In genomic region chr10:18582803-18583202, GRCh38 we compare ENCODE assay signal across 13 cellular contexts.
A peak's percentile ranks its signal among the peaks of the same experiment; 100 is the strongest.
DNase-seq lines count a peak whose midpoint lies in the region; ATAC-seq, FAIRE-seq and TF ChIP-seq lines count a peak whose summit lies in the region.
"Had no signal": no experiment of that assay in that cellular context is flagged by ENCODE, and none has a peak within 500 bp of the region (broad histone marks: within the 10 kb centered on the region; RNA-seq: fewer than 3 reads in every experiment).

No MANE protein-coding gene starts in this region.

- POLR2A ChIA-PET in HepG2 (lab: Yijun Ruan, JAX) = no interaction called here

- no peaks in the 10 kb centered on the region for H3K27me3 Mint-ChIP-seq in endodermal cell (ENCODE audit: insufficient read depth)
- H3K27me3 Mint-ChIP-seq: IgD-negative memory B cell had no signal

- no peak for TF ChIP-seq POLR2A in HepG2 (IDR thresholded peaks at IDR 0.05; ENCODE audit: insufficient read depth in 1 of 2, low read depth in 2 of 2, low read length in 2 of 2)

- TF ChIP-seq CTCF in GM12865 (IDR thresholded peaks at IDR 0.05; ENCODE audit: insufficient read depth, low read depth, low read length, missing control alignments) (no peak), fibroblast of the aortic adventitia (IDR thresholded peaks at IDR 0.05; ENCODE audit: insufficient read depth, low read length) (no peak), HepG2 (CRISPR knock-in tag; IDR thresholded peaks at IDR 0.05) (no peak), endodermal cell (conservative IDR thresholded peaks at IDR 0.05) (no peak)

- CTCF ChIA-PET in HepG2 (lab: Yijun Ruan, JAX; ENCODE audit: low intra/inter-chr PET ratio, low total read pairs) = no interaction called here

- H3K27me3 ChIP-seq in HepG2 (ENCODE audit: control insufficient read depth in 1 of 2, insufficient read depth in 2 of 2, low read length in 2 of 2) = no peaks in the 10 kb centered on the region
- no peaks in the 10 kb centered on the region for H3K27me3 ChIP-seq in endodermal cell (ENCODE audit: control insufficient read depth, insufficient read depth, low read length, poor library complexity, severe bottlenecking)
- H3K27me3 ChIP-seq: neutrophil had no signal

- no peak for TF ChIP-seq RAD21 in HepG2 (CRISPR knock-in tag; IDR thresholded peaks at IDR 0.05)

- peaks cover 63% of the 10 kb centered on the region for H3K36me3 Mint-ChIP-seq in endodermal cell (ENCODE audit: low read depth)

- peak; percentile 7 for DNase-seq in GM12865 (ENCODE audit: low read depth)
- peak; percentile 93 for DNase-seq in OCI-M1 (lab: John Stamatoyannopoulos, UW)
- DNase-seq in fibroblast of the aortic adventitia (ENCODE audit: low read depth) = peak; percentile 16
- no peak for DNase-seq in HepG2 (ENCODE audit: low spot score)
- no peak for DNase-seq in endodermal cell
- DNase-seq: activated T-cell treated with anti-CD3 and anti-CD28 coated beads, Interleukin-2, amount 50 U/mL, for 4 hours; cerebellar nuclear complex; NCI-H510A had no signal

- peak; percentile 53 for ATAC-seq in HG02759 (IDR thresholded peaks at IDR 0.05; ENCODE audit: unreplicated experiment)
- ATAC-seq in HepG2 = no peak
- ATAC-seq in HG02970 (IDR thresholded peaks at IDR 0.05; ENCODE audit: low FRiP score, unreplicated experiment) = no peak
- ATAC-seq in GM21529 (IDR thresholded peaks at IDR 0.05; ENCODE audit: unreplicated experiment) = no peak
- ATAC-seq: activated T-cell treated with anti-CD3 and anti-CD28 coated beads, Interleukin-2, amount 50 U/mL, for 4 hours had no signal

- H3K4me1 ChIP-seq in HepG2 (ENCODE audit: insufficient read depth, low read length) = no peaks in the 10 kb centered on the region
- H3K4me1 ChIP-seq in endodermal cell (ENCODE audit: control insufficient read depth, insufficient read depth, low read length) = no peaks in the 10 kb centered on the region

- no TSS peak for BruUV-seq in HepG2 (replicated peaks; lab: Mats Ljungman, UMichigan)

- H3K4me1 Mint-ChIP-seq in endodermal cell = peaks cover 19% of the 10 kb centered on the region
- H3K4me1 Mint-ChIP-seq: IgD-negative memory B cell had no signal

- 95% methylated on average over 3 of the region's 3 CpGs for WGBS in HepG2 (ENCODE audit: low lambda C conversion rate)
- 94 to 99% methylated on average over 3 of the region's 3 CpGs for WGBS in endodermal cell (ENCODE audit: insufficient coverage in 1 of 2, insufficient read length in 1 of 2), 2 experiments

- H3K4me2 ChIP-seq in HepG2 (ENCODE audit: low read depth, low read length) = no peak overlapping the region

- no peak overlapping the region for H3K27ac ChIP-seq in HepG2 (ENCODE audit: extremely low read length, insufficient read depth, low read length)
- no peak overlapping the region for H3K27ac ChIP-seq in endodermal cell (ENCODE audit: low read depth, low read length)
- H3K27ac ChIP-seq: neutrophil had no signal

- H3K79me2 ChIP-seq in HepG2 (ENCODE audit: insufficient read depth, low read length) = no peaks in the 10 kb centered on the region

- intact Hi-C loops in HepG2 (cut with micrococcal nuclease; ENCODE audit: unreplicated experiment) = no loop called here

- TF ChIP-seq EP300 in HepG2 (IDR thresholded peaks at IDR 0.05; ENCODE audit: low read depth in 2 of 2, low read length in 2 of 2) = no peak
- no peak for TF ChIP-seq EP300 in HepG2 (CRISPR knock-in tag; IDR thresholded peaks at IDR 0.05; ENCODE audit: borderline replicate concordance)

- peaks cover 12% of the 10 kb centered on the region for H3K9me3 Mint-ChIP-seq in endodermal cell

- no peak for FAIRE-seq in HepG2 (lab: Jason Lieb, UNC)

- H3K27ac Mint-ChIP-seq in endodermal cell = no peak overlapping the region

- no peak overlapping the region for H3K4me3 ChIP-seq in GM12865 (ENCODE audit: low read depth, low read length)
- H3K4me3 ChIP-seq in fibroblast of the aortic adventitia (ENCODE audit: low read depth, low read length) = no peak overlapping the region
- H3K4me3 ChIP-seq in HepG2 (replicated peaks in 1 of 3; ENCODE audit: insufficient read depth in 1 of 3, low read depth in 2 of 3, low read length in 3 of 3) = no peak overlapping the region
- no peak overlapping the region for H3K4me3 ChIP-seq in endodermal cell (ENCODE audit: low read length)

- no peak overlapping the region for H2AFZ ChIP-seq in HepG2 (ENCODE audit: low read length)

- H3K9ac ChIP-seq in HepG2 (ENCODE audit: insufficient read depth, low read depth, low read length) (no peak overlapping the region), endodermal cell (ENCODE audit: extremely low read depth, low read length, poor library complexity, severe bottlenecking) (no peak overlapping the region)

- H4K20me1 ChIP-seq in HepG2 (ENCODE audit: insufficient read depth, low read length) = no peaks in the 10 kb centered on the region

- H3K4me3 Mint-ChIP-seq in endodermal cell = no peak overlapping the region
- H3K4me3 Mint-ChIP-seq: activated T-cell treated with anti-CD3 and anti-CD28 coated beads, Interleukin-2, amount 50 U/mL, for 4 hours had no signal

- in situ Hi-C loops in HepG2 (cut with HindIII; ENCODE audit: extremely low pct_ligation_motif_present, low pct_unique_long_range_greater_than_20kb) = no loop called here

- H3K9me3 ChIP-seq in HepG2 (ENCODE audit: low read length) (no peaks in the 10 kb centered on the region), endodermal cell (ENCODE audit: control insufficient read depth, low read length) (peaks cover 18% of the 10 kb centered on the region)
- H3K9me3 ChIP-seq: neutrophil had no signal

- H3K36me3 ChIP-seq in HepG2 (replicated peaks in 1 of 2; ENCODE audit: control insufficient read depth in 1 of 2, insufficient read depth in 2 of 2, low read length in 2 of 2) (peaks cover 4 to 33% of the 10 kb centered on the region in 2 experiments; a peak in 3 of 5 replicates), endodermal cell (ENCODE audit: control insufficient read depth, insufficient read depth, low read length) (peaks cover 41% of the 10 kb centered on the region)

TF ChIP-seq in HepG2, 621 proteins besides CTCF, POLR2A, EP300 and RAD21 (continues in another document):
- no peak for TF ChIP-seq ZNF30 (CRISPR knock-in tag; IDR thresholded peaks at IDR 0.05)
- TF ChIP-seq EHMT2 (IDR thresholded peaks at IDR 0.05; ENCODE audit: borderline replicate concordance, low read depth, low read length) = no peak
- no peak for TF ChIP-seq TAF15 (IDR thresholded peaks at IDR 0.05; ENCODE audit: low read depth, low read length, poor library complexity, severe bottlenecking)
- TF ChIP-seq SRY (CRISPR knock-in tag; IDR thresholded peaks at IDR 0.05) = no peak
- no peak for TF ChIP-seq BRD4 (CRISPR knock-in tag; IDR thresholded peaks at IDR 0.05)
- no peak for TF ChIP-seq ZBTB7B (CRISPR knock-in tag; IDR thresholded peaks at IDR 0.05)
- TF ChIP-seq E2F2 (CRISPR knock-in tag; IDR thresholded peaks at IDR 0.05; ENCODE audit: borderline replicate concordance) = no peak
- TF ChIP-seq SP1 (IDR thresholded peaks at IDR 0.05) = no peak
- no peak for TF ChIP-seq SP1 (CRISPR knock-in tag; IDR thresholded peaks at IDR 0.05)
- TF ChIP-seq ZUFSP (CRISPR knock-in tag; IDR thresholded peaks at IDR 0.05; ENCODE audit: borderline replicate concordance) = no peak
- TF ChIP-seq ZNF710 (CRISPR knock-in tag; IDR thresholded peaks at IDR 0.05; ENCODE audit: borderline replicate concordance) = no peak
- TF ChIP-seq EZH2 (conservative IDR thresholded peaks at IDR 0.05; ENCODE audit: low read depth, low read length) = no peak

Comparison
In these comparisons a context has a peak if more than half of its experiments do, and no peak if none do; other contexts are left out.
1. DNase-seq: peak in GM12865 (single experiment), OCI-M1 (single experiment) and fibroblast of the aortic adventitia (single experiment); none in HepG2 (single experiment) and endodermal cell (single experiment).